In genomic region chr12:120639771-120640721, GRCh38 we compare ENCODE assay signal across 9 cellular contexts. TPM values are rescaled to one million over a fixed set of nuclear protein-coding genes. Genes with fewer than 3 reads are reported as not detected.
DNase-seq lines count a peak whose midpoint lies in the region; ATAC-seq lines count a peak whose summit lies in the region.
"Had no signal": no experiment of that assay in that cellular context is flagged by ENCODE, and none has a peak within 500 bp of the region (broad histone marks: within the 10 kb centered on the region; RNA-seq: fewer than 3 reads in every experiment).

Gene CABP1 (plus strand): TSS chr12:120640626. CDS start chr12:120640686, 60 bp downstream.

- ATAC-seq in HG03159 (IDR thresholded peaks at IDR 0.05; ENCODE audit: unreplicated experiment): peak; percentile 70

- H3K9me3 ChIP-seq in iPS-15b (ENCODE audit: control insufficient read depth, insufficient read depth, low read length): no peaks in the 10 kb centered on the region

- H3K27ac Mint-ChIP-seq in activated naive CD4-positive, alpha-beta T cell treated with anti-CD3 and anti-CD28 coated beads, Interleukin-2, amount 50 U/mL, for 24 hours: no peak within 1 kb of the TSS

- peaks cover 6% of the 10 kb centered on the region for H3K4me1 Mint-ChIP-seq in activated naive CD4-positive, alpha-beta T cell treated with anti-CD3 and anti-CD28 coated beads, Interleukin-2, amount 50 U/mL, for 24 hours

- peak within 1 kb of the TSS; percentile 71 for H3K4me3 ChIP-seq in iPS-15b (ENCODE audit: low read depth, low read length)

- peak within 1 kb of the TSS; percentile 16 for H3K9ac ChIP-seq in iPS-15b (ENCODE audit: low read depth, low read length)

- H3K4me1 ChIP-seq in iPS-15b (ENCODE audit: control insufficient read depth, insufficient read depth, low read length): no peaks in the 10 kb centered on the region

- peak within 1 kb of the TSS; percentile 85 for H3K4me3 Mint-ChIP-seq in activated naive CD4-positive, alpha-beta T cell treated with anti-CD3 and anti-CD28 coated beads, Interleukin-2, amount 50 U/mL, for 24 hours

- in situ Hi-C loops in SK-MEL-5 (cut with HindIII; ENCODE audit: low pct_unique_long_range_greater_than_20kb, low sequenced_read_pairs): no loop called here

- H3K27me3 Mint-ChIP-seq in activated naive CD4-positive, alpha-beta T cell treated with anti-CD3 and anti-CD28 coated beads, Interleukin-2, amount 50 U/mL, for 24 hours: peaks cover 28% of the 10 kb centered on the region

- no peaks in the 10 kb centered on the region for H3K36me3 ChIP-seq in iPS-15b (ENCODE audit: control insufficient read depth, insufficient read depth, low read length)

- DNase-seq in NCI-H1436 (lab: John Stamatoyannopoulos, UW) (peak; percentile 56), NCI-H1436 treated with DMSO at 0.1 percent for 48 hours (lab: John Stamatoyannopoulos, UW) (no peak), SK-MEL-5 (ENCODE audit: low read depth, low spot score) (peak; percentile 37), cortex of kidney (lab: John Stamatoyannopoulos, UW) (no peak)
- peak; percentile 59 to 61 for DNase-seq in stimulated activated CD4-positive, alpha-beta T cell treated with anti-CD3 and anti-CD28 coated beads, Interleukin-2, amount 100 ng/mL, for 48 hours

- no peaks in the 10 kb centered on the region for H3K36me3 Mint-ChIP-seq in activated naive CD4-positive, alpha-beta T cell treated with anti-CD3 and anti-CD28 coated beads, Interleukin-2, amount 50 U/mL, for 24 hours

- peaks cover 19% of the 10 kb centered on the region for H3K27me3 ChIP-seq in iPS-15b (ENCODE audit: control insufficient read depth, insufficient read depth, low read length)

- H3K9me3 Mint-ChIP-seq in activated naive CD4-positive, alpha-beta T cell treated with anti-CD3 and anti-CD28 coated beads, Interleukin-2, amount 50 U/mL, for 24 hours: no peaks in the 10 kb centered on the region

RNA-seq across cellular contexts. Expression of gene CABP1, which starts in this region (rescaled TPM):
- total RNA-seq in SK-MEL-5 (2014; rRNA removed; shearing (Covaris generic)): 1.2 and 2.8 TPM in 2 replicates
- 0.85 and 1.3 TPM in 2 replicates for polyA plus RNA-seq in SK-MEL-5 (2015; cell fraction: cytosol; rRNA removed)
- polyA plus RNA-seq in SK-MEL-5 (2015; cell fraction: nucleus; rRNA removed): 1.3 and 2.2 TPM in 2 replicates
- total RNA-seq: myocyte had no signal

Comparison
In these comparisons a context has a peak if more than half of its experiments do, and no peak if none do; other contexts are left out.
1. DNase-seq: peak in NCI-H1436 (single experiment), SK-MEL-5 (single experiment) and stimulated activated CD4-positive, alpha-beta T cell treated with anti-CD3 and anti-CD28 coated beads, Interleukin-2, amount 100 ng/mL, for 48 hours (2 of 2); none in NCI-H1436 treated with DMSO at 0.1 percent for 48 hours (single experiment) and cortex of kidney (single experiment).